8 cellular contexts compared by ENCODE assay signal in the genomic region with DNA sequence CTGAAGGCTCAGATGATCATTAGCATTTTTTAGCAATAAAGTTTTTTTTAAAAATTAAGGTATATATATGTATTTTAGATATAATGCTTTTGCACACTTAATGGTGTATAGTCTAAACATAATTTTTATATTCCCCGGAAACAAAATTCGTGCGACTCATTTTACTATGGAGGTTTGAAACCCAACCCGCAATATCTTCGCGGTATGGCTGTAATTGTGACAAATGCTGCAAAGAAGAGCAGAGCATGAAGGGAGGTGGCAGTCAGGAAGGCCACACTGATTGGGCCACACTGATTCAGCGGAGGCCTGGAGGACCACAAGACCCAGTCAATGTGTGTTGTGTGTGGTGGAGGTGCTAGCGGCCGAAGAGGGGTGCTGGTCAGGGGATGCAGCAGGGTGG. TPM values are rescaled to one million over a fixed set of nuclear protein-coding genes. Genes with fewer than 3 reads are reported as not detected.
A peak's percentile ranks its signal among the peaks of the same experiment; 100 is the strongest.
DNase-seq lines count a peak whose midpoint lies in the region; ATAC-seq lines count a peak whose summit lies in the region.

No MANE protein-coding gene starts in this region.

- no peak overlapping the region for H3K27ac ChIP-seq in iPS-18a (ENCODE audit: low read length)

- no peak for DNase-seq in T-helper 2 cell treated with Interferon-gamma antibody and Interleukin-4, amounts not matched to agents 5 μg/mL and 100 μg/mL, for 36 hours (ENCODE audit: low spot score)
- DNase-seq in T-helper 2 cell (no peak), NCI-H446 treated with DMSO at 0.1 percent for 48 hours (lab: John Stamatoyannopoulos, UW) (no peak)
- no peak for DNase-seq in activated naive CD4-positive, alpha-beta T cell treated with anti-CD3 and anti-CD28 coated beads, Interleukin-2, amount 50 U/mL, for 72 hours (ENCODE audit: low spot score in 2 of 2)
- DNase-seq in activated effector memory CD4-positive, alpha-beta T cell treated with anti-CD3 and anti-CD28 coated beads, Interleukin-2, amount 50 U/mL, for 16 hours = no peak

- H3K27ac Mint-ChIP-seq in T-helper 2 cell treated with Interferon-gamma antibody and Interleukin-4, amounts not matched to agents 5 μg/mL and 100 μg/mL, for 36 hours = peak overlapping the region; percentile 59
- H3K27ac Mint-ChIP-seq in activated naive CD4-positive, alpha-beta T cell treated with anti-CD3 and anti-CD28 coated beads, Interleukin-2, amount 50 U/mL, for 72 hours = peak overlapping the region; percentile 31 to 32
- H3K27ac Mint-ChIP-seq in stimulated activated memory B cell treated with anti-CD40 and anti-IgM and Interleukin-4, amounts not matched to agents 10 μg/mL and 1 μg/mL and 100 μg/mL, for 72 hours = peak overlapping the region; percentile 81

- H3K36me3 ChIP-seq in iPS-18a (ENCODE audit: control insufficient read depth, low read depth, low read length) = no peaks in the 10 kb centered on the region

- H3K4me3 Mint-ChIP-seq in T-helper 2 cell treated with Interferon-gamma antibody and Interleukin-4, amounts not matched to agents 5 μg/mL and 100 μg/mL, for 36 hours = peak overlapping the region; percentile 87
- peak overlapping the region; percentile 81 for H3K4me3 Mint-ChIP-seq in stimulated activated memory B cell treated with anti-CD40 and anti-IgM and Interleukin-4, amounts not matched to agents 10 μg/mL and 1 μg/mL and 100 μg/mL, for 72 hours

- no peaks in the 10 kb centered on the region for H3K9me3 ChIP-seq in iPS-18a (ENCODE audit: control insufficient read depth, low read depth, low read length)

- H3K27me3 ChIP-seq in iPS-18a (ENCODE audit: control insufficient read depth, insufficient read depth, low read length) = no peaks in the 10 kb centered on the region

- no peaks in the 10 kb centered on the region for H3K36me3 Mint-ChIP-seq in T-helper 2 cell treated with Interferon-gamma antibody and Interleukin-4, amounts not matched to agents 5 μg/mL and 100 μg/mL, for 36 hours (ENCODE audit: low read depth)
- H3K36me3 Mint-ChIP-seq in activated naive CD4-positive, alpha-beta T cell treated with anti-CD3 and anti-CD28 coated beads, Interleukin-2, amount 50 U/mL, for 72 hours = no peaks in the 10 kb centered on the region
- H3K36me3 Mint-ChIP-seq in stimulated activated memory B cell treated with anti-CD40 and anti-IgM and Interleukin-4, amounts not matched to agents 10 μg/mL and 1 μg/mL and 100 μg/mL, for 72 hours = no peaks in the 10 kb centered on the region

- peak overlapping the region; percentile 53 for H3K4me3 ChIP-seq in iPS-18a (ENCODE audit: low read length)

- peaks cover 17% of the 10 kb centered on the region for H3K27me3 Mint-ChIP-seq in T-helper 2 cell treated with Interferon-gamma antibody and Interleukin-4, amounts not matched to agents 5 μg/mL and 100 μg/mL, for 36 hours (ENCODE audit: low read depth)
- peaks cover 4% of the 10 kb centered on the region for H3K27me3 Mint-ChIP-seq in stimulated activated memory B cell treated with anti-CD40 and anti-IgM and Interleukin-4, amounts not matched to agents 10 μg/mL and 1 μg/mL and 100 μg/mL, for 72 hours

- H3K4me1 ChIP-seq in iPS-18a (ENCODE audit: control insufficient read depth, low read depth, low read length) = peaks cover 6% of the 10 kb centered on the region

- no peak overlapping the region for H3K9ac ChIP-seq in iPS-18a (ENCODE audit: low read length)

- no peaks in the 10 kb centered on the region for H3K9me3 Mint-ChIP-seq in T-helper 2 cell treated with Interferon-gamma antibody and Interleukin-4, amounts not matched to agents 5 μg/mL and 100 μg/mL, for 36 hours
- no peaks in the 10 kb centered on the region for H3K9me3 Mint-ChIP-seq in activated naive CD4-positive, alpha-beta T cell treated with anti-CD3 and anti-CD28 coated beads, Interleukin-2, amount 50 U/mL, for 72 hours
- H3K9me3 Mint-ChIP-seq in stimulated activated memory B cell treated with anti-CD40 and anti-IgM and Interleukin-4, amounts not matched to agents 10 μg/mL and 1 μg/mL and 100 μg/mL, for 72 hours = no peaks in the 10 kb centered on the region

- peaks cover 15% of the 10 kb centered on the region for H3K4me1 Mint-ChIP-seq in T-helper 2 cell treated with Interferon-gamma antibody and Interleukin-4, amounts not matched to agents 5 μg/mL and 100 μg/mL, for 36 hours (ENCODE audit: low read depth)
- peaks cover 10% of the 10 kb centered on the region for H3K4me1 Mint-ChIP-seq in stimulated activated memory B cell treated with anti-CD40 and anti-IgM and Interleukin-4, amounts not matched to agents 10 μg/mL and 1 μg/mL and 100 μg/mL, for 72 hours

- no peak for ATAC-seq in activated naive CD4-positive, alpha-beta T cell treated with anti-CD3 and anti-CD28 coated beads, Interleukin-2, amount 50 U/mL, for 72 hours
- no peak for ATAC-seq in stimulated activated memory B cell treated with anti-CD40 and anti-IgM and Interleukin-4, amounts not matched to agents 10 μg/mL and 1 μg/mL and 100 μg/mL, for 72 hours
- ATAC-seq in HG03039 (IDR thresholded peaks at IDR 0.05; ENCODE audit: unreplicated experiment) = no peak

RNA-seq across cellular contexts. Expression of a gene that starts 4.5 kb away (rescaled TPM):
- not detected for total RNA-seq in activated naive CD4-positive, alpha-beta T cell treated with anti-CD3 and anti-CD28 coated beads, Interleukin-2, amount 50 U/mL, for 72 hours

RNA-seq across cellular contexts. Expression of a gene that starts 25.8 kb away (rescaled TPM):
- 1 to 10 TPM in 1 of 2 donors, not detected in 1; 1.7 TPM for total RNA-seq in activated naive CD4-positive, alpha-beta T cell treated with anti-CD3 and anti-CD28 coated beads, Interleukin-2, amount 50 U/mL, for 72 hours
